Comparison of ENCODE assay signal across 1 cellular context in genomic region chr22:47808886-47809620, GRCh38.
TF ChIP-seq lines count a peak whose summit lies in the region.

No MANE protein-coding gene starts in this region.

TF ChIP-seq in H1, 55 proteins besides CTCF, POLR2A, EP300 and RAD21 (continued from another document):
- no peak for TF ChIP-seq ZNF274 (IDR thresholded peaks at IDR 0.05; ENCODE audit: borderline replicate concordance, extremely low read depth, low read length)
- no peak for TF ChIP-seq KDM5A (IDR thresholded peaks at IDR 0.05; ENCODE audit: low read length)
- no peak for TF ChIP-seq BACH1 (IDR thresholded peaks at IDR 0.05; ENCODE audit: low read length)
- no peak for TF ChIP-seq ASH2L (IDR thresholded peaks at IDR 0.05; ENCODE audit: low read length)
- TF ChIP-seq TAF1 (IDR thresholded peaks at IDR 0.05; ENCODE audit: low read depth, low read length) = no peak
- TF ChIP-seq FOSL1 (IDR thresholded peaks at IDR 0.05; ENCODE audit: insufficient read depth, low read depth, low read length) = no peak
- TF ChIP-seq CHD2 (IDR thresholded peaks at IDR 0.05; ENCODE audit: low read length) = no peak
- no peak for TF ChIP-seq RXRA (IDR thresholded peaks at IDR 0.05; ENCODE audit: insufficient read depth, low read depth, low read length)
- TF ChIP-seq BCL11A (IDR thresholded peaks at IDR 0.05; ENCODE audit: low read depth in 2 of 2, low read length in 2 of 2) = no peak
- no peak for TF ChIP-seq NRF1 (IDR thresholded peaks at IDR 0.05; ENCODE audit: low read depth, low read length)
- no peak for TF ChIP-seq BRCA1 (IDR thresholded peaks at IDR 0.05; ENCODE audit: low read depth, low read length)
- TF ChIP-seq SIX5 (IDR thresholded peaks at IDR 0.05; ENCODE audit: low read depth, low read length) = no peak
